9 cellular contexts compared by ENCODE assay signal in genomic region chrX:109856974-109857373, GRCh38.
DNase-seq lines count a peak whose midpoint lies in the region; ATAC-seq, FAIRE-seq and TF ChIP-seq lines count a peak whose summit lies in the region.
"Had no signal": no experiment of that assay in that cellular context is flagged by ENCODE, and none has a peak within 500 bp of the region (broad histone marks: within the 10 kb centered on the region; RNA-seq: fewer than 3 reads in every experiment).

No MANE protein-coding gene starts in this region.

- no peaks in the 10 kb centered on the region for H3K9me3 ChIP-seq in K562 (replicated peaks; ENCODE audit: control insufficient read depth, insufficient read depth, low read depth, low read length)

- ATAC-seq in K562 (no peak), HG03432 (IDR thresholded peaks at IDR 0.05; ENCODE audit: unreplicated experiment) (no peak)

- H3K27me3 ChIP-seq in K562 (ENCODE audit: control insufficient read depth in 2 of 2, insufficient read depth in 2 of 2, low read length in 2 of 2) = no peaks in the 10 kb centered on the region

- no peaks in the 10 kb centered on the region for H3K36me3 ChIP-seq in K562 (ENCODE audit: control insufficient read depth, insufficient read depth, low read length)
- H3K36me3 ChIP-seq: BLaER1 had no signal

- H3K27ac ChIP-seq in K562 (ENCODE audit: extremely low read depth, low read depth, low read length) = no peak overlapping the region
- H3K27ac ChIP-seq: BLaER1 had no signal

- POLR2A ChIA-PET in K562 (lab: Yijun Ruan, JAX) = interaction anchor here (1.0 to 1.6 kb wide), 2 partner anchors 8 to 144 kb away, joined by 3 to 6 read pairs; no protein-coding TSS in a partner anchor

- TF ChIP-seq RAD21 in K562 (CRISPR knock-in tag; conservative IDR thresholded peaks at IDR 0.05 in 1 of 2, IDR thresholded peaks at IDR 0.05 in 1 of 2) = peak; percentile 66 to 78

- H3K4me2 ChIP-seq in K562 (ENCODE audit: insufficient read depth, low read length) = peak overlapping the region; percentile 29; the same call in 1 of the 2 replicates
- H3K4me2 ChIP-seq: BLaER1 had no signal

- TF ChIP-seq CTCF in K562 (IDR thresholded peaks at IDR 0.05 in 2 of 3, conservative IDR thresholded peaks at IDR 0.05 in 1 of 3; ENCODE audit: insufficient read depth in 2 of 3, low read depth in 1 of 3, low read length in 3 of 3) (peak; percentile 56 to 79 (median 64)), mesothelial cell of epicardium (IDR thresholded peaks at IDR 0.05; ENCODE audit: unreplicated experiment) (peak; percentile 93), lower leg skin (IDR thresholded peaks at IDR 0.05) (no peak)

- H3K27ac Mint-ChIP-seq in mesothelial cell of epicardium = no peak overlapping the region

- in situ Hi-C loops in K562 (cut with MboI) = no loop called here

- peaks cover 11% of the 10 kb centered on the region for H3K9me3 Mint-ChIP-seq in mesothelial cell of epicardium

- no peaks in the 10 kb centered on the region for H3K9me1 ChIP-seq in K562 (ENCODE audit: control insufficient read depth, insufficient read depth, low read length)

- peak; percentile 33 for DNase-seq in NCI-H1092 treated with DMSO at 0.1 percent for 48 hours (lab: John Stamatoyannopoulos, UW)
- DNase-seq in NCI-H1092 (lab: John Stamatoyannopoulos, UW) = no peak
- DNase-seq in HT-29 (ENCODE audit: low spot score) = peak; percentile 61
- DNase-seq in K562 (ENCODE audit: extremely low read depth in 1 of 4, low spot score in 3 of 4) = peak; percentile 20 to 57 (median 26)
- no peak for DNase-seq in mesothelial cell of epicardium (ENCODE audit: low spot score in 2 of 2, unreplicated experiment in 2 of 2)
- DNase-seq in lower leg skin (ENCODE audit: low spot score in 2 of 2) = no peak
- no peak for DNase-seq in C1 segment of cervical spinal cord (lab: John Stamatoyannopoulos, UW)

- TF ChIP-seq POLR2A in K562 (conservative IDR thresholded peaks at IDR 0.05) (no peak), lower leg skin (IDR thresholded peaks at IDR 0.05) (no peak)

- H3K4me1 Mint-ChIP-seq in mesothelial cell of epicardium = peaks cover 10% of the 10 kb centered on the region

- no peaks in the 10 kb centered on the region for H4K20me1 ChIP-seq in K562 (replicated peaks; ENCODE audit: control insufficient read depth, insufficient read depth, low read length)
- H4K20me1 ChIP-seq: BLaER1 had no signal

- H2AFZ ChIP-seq in K562 (ENCODE audit: low read depth, low read length) = peak overlapping the region; percentile 81

- FAIRE-seq in K562 (lab: Jason Lieb, UNC) = no peak

- H3K4me1 ChIP-seq in K562 (replicated peaks in 1 of 2; ENCODE audit: control insufficient read depth in 2 of 2, insufficient read depth in 2 of 2, low read length in 2 of 2) = peaks cover 0 to 9% of the 10 kb centered on the region in 2 experiments; a peak in 2 of 5 replicates
- H3K4me1 ChIP-seq: BLaER1 had no signal

- H3K4me3 ChIP-seq in K562 (no peak overlapping the region), lower leg skin (ENCODE audit: low read depth, poor library complexity, severe bottlenecking) (no peak overlapping the region)
- H3K4me3 ChIP-seq: BLaER1 had no signal

- no peak overlapping the region for H3K4me3 Mint-ChIP-seq in mesothelial cell of epicardium

- H3K36me3 Mint-ChIP-seq in mesothelial cell of epicardium = no peaks in the 10 kb centered on the region

- no TSS peak for BruUV-seq in K562 (replicated peaks; lab: Mats Ljungman, UMichigan)

- CTCF ChIA-PET in K562 (lab: Yijun Ruan, JAX; ENCODE audit: low intra/inter-chr PET ratio) = interaction anchor here (0.6 to 5.0 kb wide), 3 partner anchors 144 to 371 kb away, joined by 3 to 20 read pairs (median 7); no protein-coding TSS in a partner anchor

- H3K27me3 Mint-ChIP-seq in mesothelial cell of epicardium (ENCODE audit: low read depth) = no peaks in the 10 kb centered on the region

- intact Hi-C loops in K562 (cut with micrococcal nuclease) = loop anchor here (1.0 to 5.0 kb wide), 3 partner anchors 85 to 144 kb away; no protein-coding TSS in a partner anchor
- intact Hi-C loops in lower leg skin (cut with DNase I; ENCODE audit: low total_unique reads) = loop anchor here (10.0 kb wide), 1 partner anchor 142 kb away; no protein-coding TSS in a partner anchor

- WGBS in K562 (ENCODE audit: insufficient coverage, low coverage, missing lambda C conversion rate) = 7% methylated on average over 5 of the region's 5 CpGs
- WGBS in lower leg skin, 2 donors = 15 to 22% methylated on average over 5 of the region's 5 CpGs

- TF ChIP-seq EP300 in K562 (IDR thresholded peaks at IDR 0.05; ENCODE audit: low read length) = no peak

- no peaks in the 10 kb centered on the region for H3K79me2 ChIP-seq in K562 (ENCODE audit: control insufficient read depth, insufficient read depth, low read length)

- H3K9ac ChIP-seq in K562 (ENCODE audit: insufficient read depth in 1 of 2, low read depth in 2 of 2, low read length in 2 of 2) = no peak overlapping the region
- H3K9ac ChIP-seq: BLaER1 had no signal

TF ChIP-seq in K562, 482 proteins besides CTCF, POLR2A, EP300 and RAD21:
- TF ChIP-seq MEF2A (IDR thresholded peaks at IDR 0.05; ENCODE audit: control insufficient read depth, low read depth, low read length) (0 out of 2 replicates have a peak, but pooled peaks have one; percentile 15), FOXM1 (IDR thresholded peaks at IDR 0.05; ENCODE audit: low read depth) (peak; percentile 33; the same call in 1 of the 2 replicates), FOXM1 (CRISPR knock-in tag; IDR thresholded peaks at IDR 0.05; ENCODE audit: low read depth) (no peak), KLF16 (IDR thresholded peaks at IDR 0.05) (0 out of 2 replicates have a peak, but pooled peaks have one; percentile 19), EGR1 (conservative IDR thresholded peaks at IDR 0.05) (no peak), BHLHE40 (IDR thresholded peaks at IDR 0.05; ENCODE audit: low read length) (peak; percentile 9; the same call in 1 of the 2 replicates)

Comparison
In these comparisons a context has a peak if more than half of its experiments do, and no peak if none do; other contexts are left out.
1. DNase-seq: peak in NCI-H1092 treated with DMSO at 0.1 percent for 48 hours (single experiment), HT-29 (single experiment) and K562 (4 of 4); none in NCI-H1092 (single experiment), mesothelial cell of epicardium (0 of 2), lower leg skin (0 of 2) and C1 segment of cervical spinal cord (0 of 14).
2. CTCF ChIP-seq: peak in K562 (3 of 3) and mesothelial cell of epicardium (single experiment); none in lower leg skin (0 of 3).